8 cellular contexts compared by ENCODE assay signal in the genomic region with DNA sequence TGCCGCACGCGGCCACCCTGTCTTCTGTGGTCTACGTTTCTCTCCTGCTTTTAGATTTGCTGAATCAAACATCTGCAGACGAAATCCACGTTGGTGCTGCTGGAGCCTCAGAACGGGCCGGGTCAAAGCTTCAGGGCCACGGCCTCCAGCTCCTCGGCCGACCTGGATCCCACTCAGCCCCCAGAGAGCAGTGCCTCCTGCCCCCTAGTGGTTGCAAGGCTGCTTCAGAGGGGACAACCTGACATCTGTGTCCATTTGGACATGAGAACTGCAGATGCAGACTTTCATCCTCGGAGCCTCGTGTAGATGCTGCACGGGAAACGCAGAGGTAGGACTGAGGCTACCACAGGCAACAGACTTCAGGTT. TPM values are rescaled to one million over a fixed set of nuclear protein-coding genes. Genes with fewer than 3 reads are reported as not detected.
A peak's percentile ranks its signal among the peaks of the same experiment; 100 is the strongest.
DNase-seq lines count a peak whose midpoint lies in the region; ATAC-seq, FAIRE-seq and TF ChIP-seq lines count a peak whose summit lies in the region.

No MANE protein-coding gene starts in this region.

- FAIRE-seq in small intestine (lab: Jason Lieb, UNC), result no peak

- no peak for TF ChIP-seq POLR2A in heart left ventricle (IDR thresholded peaks at IDR 0.05)

- H3K27me3 ChIP-seq in heart left ventricle (no peaks in the 10 kb centered on the region), small intestine (ENCODE audit: control insufficient read depth in 2 of 2, insufficient read depth in 2 of 2, low read length in 2 of 2) (no peaks in the 10 kb centered on the region)

- no peak overlapping the region for H3K4me3 ChIP-seq in GM12865 (ENCODE audit: low read depth, low read length)
- H3K4me3 ChIP-seq in heart left ventricle, result no peak overlapping the region
- H3K4me3 ChIP-seq in small intestine (ENCODE audit: low read depth in 1 of 2, low read length in 2 of 2), result no peak overlapping the region

- ATAC-seq in heart left ventricle (peak in 1 of 4 donors; percentile 21), GM19452 (IDR thresholded peaks at IDR 0.05; ENCODE audit: unreplicated experiment) (no peak)

- H3K9me3 ChIP-seq in heart left ventricle (no peaks in the 10 kb centered on the region), small intestine (ENCODE audit: control insufficient read depth, low read depth) (no peaks in the 10 kb centered on the region)

- peak; percentile 9 for DNase-seq in ACHN
- no peak for DNase-seq in GM12865 (ENCODE audit: low read depth)
- peak; percentile 22 for DNase-seq in activated CD4-positive, alpha-beta T cell treated with anti-CD3 and anti-CD28 coated beads, Interleukin-2, amount 50 U/mL, for 1 hour
- peak in 1 of 5 donors; percentile 27 for DNase-seq in heart left ventricle
- DNase-seq in small intestine, result peak; percentile 45
- no peak for DNase-seq in GF-D8 (lab: John Stamatoyannopoulos, UW)
- DNase-seq in COR-L47 (lab: John Stamatoyannopoulos, UW), result no peak

- H3K27ac ChIP-seq in heart left ventricle (no peak overlapping the region), small intestine (ENCODE audit: low read depth in 1 of 2, low read length in 1 of 2) (no peak overlapping the region)

- H3K4me1 ChIP-seq in heart left ventricle (no peaks in the 10 kb centered on the region), small intestine (ENCODE audit: control insufficient read depth in 2 of 2, insufficient read depth in 1 of 2, low read depth in 1 of 2, low read length in 1 of 2) (peaks cover 0 to 3% of the 10 kb centered on the region in 2 donors)

- 71 to 77% (median 75%) methylated on average over 15 of the region's 15 CpGs for WGBS in heart left ventricle, 4 donors
- WGBS in small intestine, 3 donors, result 48 to 68% (median 63%) methylated on average over 15 of the region's 15 CpGs

- TF ChIP-seq CTCF in GM12865 (IDR thresholded peaks at IDR 0.05; ENCODE audit: insufficient read depth, low read depth, low read length, missing control alignments) (peak; percentile 31), heart left ventricle (IDR thresholded peaks at IDR 0.05) (peak in 11 of 12 donors; percentile 18 to 62 (median 45))

- H3K36me3 ChIP-seq in heart left ventricle (peaks cover 0 to 81% (median 19%) of the 10 kb centered on the region in 9 donors), small intestine (ENCODE audit: control insufficient read depth in 2 of 2, insufficient read depth in 2 of 2, low read length in 2 of 2) (no peaks in the 10 kb centered on the region)

- intact Hi-C loops in heart left ventricle (cut with DNase I), result no loop called here

- in situ Hi-C loops in ACHN (cut with HindIII; ENCODE audit: low pct_ligation_motif_present, low pct_unique_long_range_greater_than_20kb, low sequenced_read_pairs), result loop anchor here (25.0 kb wide), 1 partner anchor 256 kb away; a partner anchor contains a TSS

RNA-seq across cellular contexts. Expression of a gene that starts 23.0 kb away (rescaled TPM):
- under 1 TPM in 3 of 9 donors, not detected in 6; 0.08 to 0.29 (median 0.14) TPM for total RNA-seq in heart left ventricle
- under 1 TPM in 1 of 2 donors, not detected in 1; 0.06 TPM for polyA plus RNA-seq in heart left ventricle
- polyA plus RNA-seq in small intestine, result under 1 TPM in 1 of 3 donors, not detected in 2; 0.30 TPM

RNA-seq across cellular contexts. Expression of a gene that starts 55.5 kb away (rescaled TPM):
- 10 to 100 TPM in 4 of 9 donors, 1 to 10 TPM in 5; 8.2 to 30.6 (median 9.9) TPM for total RNA-seq in heart left ventricle
- polyA plus RNA-seq in heart left ventricle, result 10 to 100 TPM in 1 of 2 donors, 1 to 10 TPM in 1; 9.6 to 21.9 TPM
- polyA plus RNA-seq in small intestine, result 10 to 100 TPM in 1 of 3 donors, 1 to 10 TPM in 2; 4.5 to 22.3 (median 5.1) TPM

Comparison
In these comparisons a context has a peak if more than half of its experiments do, and no peak if none do; other contexts are left out.
1. DNase-seq: peak in ACHN (single experiment), activated CD4-positive, alpha-beta T cell treated with anti-CD3 and anti-CD28 coated beads, Interleukin-2, amount 50 U/mL, for 1 hour (single experiment) and small intestine (single experiment); none in GM12865 (single experiment), GF-D8 (single experiment) and COR-L47 (single experiment).